In genomic region chr9:120916573-120916972, GRCh38 we compare ENCODE assay signal across 9 cellular contexts. TPM values are rescaled to one million over a fixed set of nuclear protein-coding genes. Genes with fewer than 3 reads are reported as not detected.
DNase-seq lines count a peak whose midpoint lies in the region; ATAC-seq and FAIRE-seq lines count a peak whose summit lies in the region.
"Had no signal": no experiment of that assay in that cellular context is flagged by ENCODE, and none has a peak within 500 bp of the region (broad histone marks: within the 10 kb centered on the region; RNA-seq: fewer than 3 reads in every experiment).

No MANE protein-coding gene starts in this region.

- peaks cover 91% of the 10 kb centered on the region for H3K4me1 Mint-ChIP-seq in activated T-helper 1 cell treated with anti-CD3 and anti-CD28 coated beads, Interleukin-12 subunit alpha, Interleukin-12 subunit beta, Interleukin-2, Interleukin-4 antibody, amounts not matched to agents 30 ng/mL and 10 ng/mL and 1 ng/mL, durations not matched to agents 14 hours and 24 hours and 36 hours (ENCODE audit: low read depth)

- peaks cover 5% of the 10 kb centered on the region for H3K9me3 Mint-ChIP-seq in activated T-helper 1 cell treated with anti-CD3 and anti-CD28 coated beads, Interleukin-12 subunit alpha, Interleukin-12 subunit beta, Interleukin-2, Interleukin-4 antibody, amounts not matched to agents 30 ng/mL and 10 ng/mL and 1 ng/mL, durations not matched to agents 14 hours and 24 hours and 36 hours

- H3K4me1 ChIP-seq in skeletal muscle satellite cell (ENCODE audit: control insufficient read depth, insufficient read depth, low read length) = peaks cover 37% of the 10 kb centered on the region

- H3K27ac Mint-ChIP-seq in activated T-helper 1 cell treated with anti-CD3 and anti-CD28 coated beads, Interleukin-12 subunit alpha, Interleukin-12 subunit beta, Interleukin-2, Interleukin-4 antibody, amounts not matched to agents 30 ng/mL and 10 ng/mL and 1 ng/mL, durations not matched to agents 14 hours and 24 hours and 36 hours = peak overlapping the region; percentile 89

- peak overlapping the region; percentile 61 for H3K4me2 ChIP-seq in skeletal muscle satellite cell (ENCODE audit: low read length)

- peak; percentile 40 for ATAC-seq in Right ventricle myocardium superior (ENCODE audit: poor library complexity)

- H3K27me3 Mint-ChIP-seq in activated T-helper 1 cell treated with anti-CD3 and anti-CD28 coated beads, Interleukin-12 subunit alpha, Interleukin-12 subunit beta, Interleukin-2, Interleukin-4 antibody, amounts not matched to agents 30 ng/mL and 10 ng/mL and 1 ng/mL, durations not matched to agents 14 hours and 24 hours and 36 hours (ENCODE audit: insufficient read depth) = no peaks in the 10 kb centered on the region

- H3K9ac ChIP-seq in skeletal muscle satellite cell (ENCODE audit: low read depth, low read length) = peak overlapping the region; percentile 5

- H3K36me3 Mint-ChIP-seq in activated T-helper 1 cell treated with anti-CD3 and anti-CD28 coated beads, Interleukin-12 subunit alpha, Interleukin-12 subunit beta, Interleukin-2, Interleukin-4 antibody, amounts not matched to agents 30 ng/mL and 10 ng/mL and 1 ng/mL, durations not matched to agents 14 hours and 24 hours and 36 hours (ENCODE audit: low read depth) = peaks cover 80% of the 10 kb centered on the region

- no peaks in the 10 kb centered on the region for H3K9me3 ChIP-seq in skeletal muscle satellite cell (replicated peaks; ENCODE audit: low read length)

- intact Hi-C loops in activated T-helper 1 cell treated with anti-CD3 and anti-CD28 coated beads, Interleukin-12 subunit alpha, Interleukin-12 subunit beta, Interleukin-2, Interleukin-4 antibody, amounts not matched to agents 30 ng/mL and 10 ng/mL and 1 ng/mL, durations not matched to agents 14 hours and 24 hours and 36 hours (cut with micrococcal nuclease) = loop anchor here (1.0 kb wide), 2 partner anchors 10 to 15 kb away; partner anchors contain the start of gene TRAF1
- intact Hi-C loops in Right ventricle myocardium superior (cut with DNase I) = loop anchor here (5.0 kb wide), 1 partner anchor 39 kb away; the partner anchor contains the start of gene PHF19

- DNase-seq in H4 (ENCODE audit: low spot score) = peak; percentile 41
- DNase-seq in activated T-helper 1 cell treated with anti-CD3 and anti-CD28 coated beads, Interleukin-12 subunit alpha, Interleukin-12 subunit beta, Interleukin-2, Interleukin-4 antibody, amounts not matched to agents 30 ng/mL and 10 ng/mL and 1 ng/mL, durations not matched to agents 14 hours and 24 hours and 36 hours (ENCODE audit: low spot score) = no peak
- DNase-seq in Right ventricle myocardium superior = peak; percentile 83
- DNase-seq in RCC 7860 (ENCODE audit: low spot score) = no peak
- DNase-seq in T-helper 9 cell = no peak
- DNase-seq in NCI-H345 (lab: John Stamatoyannopoulos, UW) = no peak
- DNase-seq in cerebellar nuclear complex (lab: John Stamatoyannopoulos, UW) = no peak

- no peak for FAIRE-seq in RCC 7860 (lab: Jason Lieb, UNC)

- H3K4me3 ChIP-seq in skeletal muscle satellite cell (ENCODE audit: low read length) = peak overlapping the region; percentile 11
- H3K4me3 ChIP-seq: SK-N-MC had no signal

- H3K36me3 ChIP-seq in skeletal muscle satellite cell (ENCODE audit: insufficient read depth, low read length) = no peaks in the 10 kb centered on the region

- peak overlapping the region; percentile 67 for H3K4me3 Mint-ChIP-seq in activated T-helper 1 cell treated with anti-CD3 and anti-CD28 coated beads, Interleukin-12 subunit alpha, Interleukin-12 subunit beta, Interleukin-2, Interleukin-4 antibody, amounts not matched to agents 30 ng/mL and 10 ng/mL and 1 ng/mL, durations not matched to agents 14 hours and 24 hours and 36 hours

- no peaks in the 10 kb centered on the region for H3K27me3 ChIP-seq in skeletal muscle satellite cell (ENCODE audit: control insufficient read depth, insufficient read depth, low read length)

RNA-seq across cellular contexts. Expression of gene TRAF1, which starts 10.0 kb away (rescaled TPM):
- total RNA-seq in H4 (2014; rRNA removed; shearing (Covaris generic)) = 0.21 TPM in 2 replicates
- total RNA-seq in activated T-helper 1 cell treated with anti-CD3 and anti-CD28 coated beads, Interleukin-12 subunit alpha, Interleukin-12 subunit beta, Interleukin-2, Interleukin-4 antibody, amounts not matched to agents 30 ng/mL and 10 ng/mL and 1 ng/mL, durations not matched to agents 14 hours and 24 hours and 36 hours = 136 and 138 TPM in 2 replicates
- 2.2 TPM for total RNA-seq in Right ventricle myocardium superior
- total RNA-seq in skeletal muscle satellite cell (2012; rRNA removed) = 1.1 and 4.1 TPM in 2 replicates

RNA-seq across cellular contexts. Expression of gene PHF19, which starts 39.6 kb away (rescaled TPM):
- total RNA-seq in H4 (2014; rRNA removed; shearing (Covaris generic)) = 52.7 and 66.6 TPM in 2 replicates
- total RNA-seq in activated T-helper 1 cell treated with anti-CD3 and anti-CD28 coated beads, Interleukin-12 subunit alpha, Interleukin-12 subunit beta, Interleukin-2, Interleukin-4 antibody, amounts not matched to agents 30 ng/mL and 10 ng/mL and 1 ng/mL, durations not matched to agents 14 hours and 24 hours and 36 hours = 134 and 142 TPM in 2 replicates
- 11.9 TPM for total RNA-seq in Right ventricle myocardium superior
- total RNA-seq in skeletal muscle satellite cell (2012; rRNA removed) = 21.0 and 25.8 TPM in 2 replicates

Comparison
In these comparisons a context has a peak if more than half of its experiments do, and no peak if none do; other contexts are left out.
1. DNase-seq: peak in H4 (single experiment) and Right ventricle myocardium superior (single experiment); none in activated T-helper 1 cell treated with anti-CD3 and anti-CD28 coated beads, Interleukin-12 subunit alpha, Interleukin-12 subunit beta, Interleukin-2, Interleukin-4 antibody, amounts not matched to agents 30 ng/mL and 10 ng/mL and 1 ng/mL, durations not matched to agents 14 hours and 24 hours and 36 hours (single experiment), RCC 7860 (single experiment), T-helper 9 cell (single experiment), NCI-H345 (single experiment) and cerebellar nuclear complex (0 of 2).
2. RNA of gene TRAF1, which starts 10.0 kb away (total RNA-seq): 136 to 138 TPM in activated T-helper 1 cell treated with anti-CD3 and anti-CD28 coated beads, Interleukin-12 subunit alpha, Interleukin-12 subunit beta, Interleukin-2, Interleukin-4 antibody, amounts not matched to agents 30 ng/mL and 10 ng/mL and 1 ng/mL, durations not matched to agents 14 hours and 24 hours and 36 hours; 2.2 TPM in Right ventricle myocardium superior (single experiment) and 0.21 TPM in H4; every median in the first group is over 10 times any median in the second.